Comparison of ENCODE assay signal across 21 cellular contexts in the genomic region with DNA sequence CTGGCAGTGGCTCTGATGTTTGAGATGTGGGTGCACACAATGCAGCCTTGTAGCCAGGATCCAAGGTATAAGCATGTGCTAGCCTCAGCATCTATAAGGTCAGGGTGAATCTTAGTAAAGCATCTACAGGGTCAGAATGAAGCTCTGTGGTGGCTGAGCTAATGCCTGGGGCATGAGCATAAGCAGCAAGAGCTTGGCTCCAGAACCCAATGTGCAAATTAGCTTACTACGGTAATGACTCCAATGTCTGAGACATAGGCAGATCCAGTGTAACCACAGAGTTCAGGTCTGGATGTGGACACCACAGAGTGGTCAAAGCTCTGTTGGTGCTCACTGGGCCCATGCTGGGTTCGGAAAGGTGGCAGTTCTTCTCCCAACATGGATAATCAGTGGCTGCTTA.
"Had no signal": no experiment of that assay in that cellular context is flagged by ENCODE, and none has a peak within 500 bp of the region (broad histone marks: within the 10 kb centered on the region; RNA-seq: fewer than 3 reads in every experiment).

No MANE protein-coding gene starts in this region.

- H3K27me3 ChIP-seq: dorsolateral prefrontal cortex, hepatocyte had no signal

- H3K27ac Mint-ChIP-seq: naive B cell, nephron, type B pancreatic cell had no signal

- H3K9ac ChIP-seq: parathyroid adenoma had no signal

- H3K4me1 Mint-ChIP-seq: naive B cell had no signal

- H3K36me3 ChIP-seq: prostate gland had no signal

- H3K36me3 Mint-ChIP-seq: naive B cell, type B pancreatic cell had no signal

- H3K4me1 ChIP-seq: parathyroid adenoma, prostate gland had no signal

- H3K27me3 Mint-ChIP-seq: type B pancreatic cell had no signal

- ATAC-seq: left colon, left ventricle myocardium superior, sciatic nerve had no signal

- H3K9me3 ChIP-seq: prostate gland had no signal

- H3K27ac ChIP-seq: dorsolateral prefrontal cortex, hepatocyte, parathyroid adenoma, prostate gland, skin epidermis had no signal

- DNase-seq: cortex of kidney; dorsolateral prefrontal cortex; effector CD8-positive, alpha-beta T cell; foreskin melanocyte; head of caudate nucleus; left colon; left ventricle myocardium superior; mesendoderm; naive B cell; occipital lobe; retina; stimulated activated CD4-positive, alpha-beta T cell treated with anti-CD3 and anti-CD28 coated beads, Interleukin-2, amount 100 ng/mL, for 24 hours; stimulated activated CD4-positive, alpha-beta T cell treated with anti-CD3 and anti-CD28 coated beads, Interleukin-4, amount 100 ng/mL, for 4 hours; stimulated activated naive CD4-positive, alpha-beta T cell treated with Interleukin-2 at 50 U/mL for 16 hours had no signal

- H3K4me3 ChIP-seq: dorsolateral prefrontal cortex, hepatocyte, prostate gland, skin epidermis had no signal

- H3K79me2 ChIP-seq: hepatocyte, parathyroid adenoma had no signal

- H3K4me2 ChIP-seq: hepatocyte had no signal

- H2AFZ ChIP-seq: hepatocyte, parathyroid adenoma had no signal

- H3K4me3 Mint-ChIP-seq: naive B cell, nephron, type B pancreatic cell had no signal
